Comparison of ENCODE assay signal across 3 cellular contexts in genomic region chr9:130929571-130930022, GRCh38.
TF ChIP-seq lines count a peak whose summit lies in the region.

No MANE protein-coding gene starts in this region.

TF ChIP-seq in A549, 52 proteins besides CTCF, POLR2A, EP300 and RAD21:
- TF ChIP-seq PBX3 (IDR thresholded peaks at IDR 0.05) (no peak), FOSL2 (IDR thresholded peaks at IDR 0.05) (no peak), FOSL2 (CRISPR knock-in tag; IDR thresholded peaks at IDR 0.05) (no peak), NR3C1 (IDR thresholded peaks at IDR 0.05) (no peak), HOXB5 (CRISPR knock-in tag; IDR thresholded peaks at IDR 0.05) (no peak), REST (IDR thresholded peaks at IDR 0.05) (no peak), ESRRA (IDR thresholded peaks at IDR 0.05; ENCODE audit: borderline replicate concordance, low read length) (no peak), KDM5A (IDR thresholded peaks at IDR 0.05) (no peak), ZFP36 (IDR thresholded peaks at IDR 0.05; ENCODE audit: borderline replicate concordance, partially characterized antibody) (no peak)
- TF ChIP-seq, protein P1, sequence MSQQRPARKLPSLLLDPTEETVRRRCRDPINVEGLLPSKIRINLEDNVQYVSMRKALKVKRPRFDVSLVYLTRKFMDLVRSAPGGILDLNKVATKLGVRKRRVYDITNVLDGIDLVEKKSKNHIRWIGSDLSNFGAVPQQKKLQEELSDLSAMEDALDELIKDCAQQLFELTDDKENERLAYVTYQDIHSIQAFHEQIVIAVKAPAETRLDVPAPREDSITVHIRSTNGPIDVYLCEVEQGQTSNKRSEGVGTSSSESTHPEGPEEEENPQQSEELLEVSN (IDR thresholded peaks at IDR 0.05; ENCODE audit: borderline replicate concordance, low read depth), result no peak

TF ChIP-seq in IMR-90, 13 proteins besides CTCF, POLR2A, EP300 and RAD21:
- no peak for TF ChIP-seq FOS (IDR thresholded peaks at IDR 0.05; ENCODE audit: low read depth, low read length)
- TF ChIP-seq RFX5 (IDR thresholded peaks at IDR 0.05; ENCODE audit: low read depth, low read length), result no peak
- TF ChIP-seq CEBPB (IDR thresholded peaks at IDR 0.05; ENCODE audit: low read depth, low read length), result no peak
- TF ChIP-seq MXI1 (IDR thresholded peaks at IDR 0.05; ENCODE audit: borderline replicate concordance, low read depth, low read length), result no peak
- TF ChIP-seq MAFK (IDR thresholded peaks at IDR 0.05; ENCODE audit: low read depth, low read length), result no peak
- TF ChIP-seq, protein P2, sequence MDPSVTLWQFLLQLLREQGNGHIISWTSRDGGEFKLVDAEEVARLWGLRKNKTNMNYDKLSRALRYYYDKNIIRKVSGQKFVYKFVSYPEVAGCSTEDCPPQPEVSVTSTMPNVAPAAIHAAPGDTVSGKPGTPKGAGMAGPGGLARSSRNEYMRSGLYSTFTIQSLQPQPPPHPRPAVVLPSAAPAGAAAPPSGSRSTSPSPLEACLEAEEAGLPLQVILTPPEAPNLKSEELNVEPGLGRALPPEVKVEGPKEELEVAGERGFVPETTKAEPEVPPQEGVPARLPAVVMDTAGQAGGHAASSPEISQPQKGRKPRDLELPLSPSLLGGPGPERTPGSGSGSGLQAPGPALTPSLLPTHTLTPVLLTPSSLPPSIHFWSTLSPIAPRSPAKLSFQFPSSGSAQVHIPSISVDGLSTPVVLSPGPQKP (IDR thresholded peaks at IDR 0.05; ENCODE audit: borderline replicate concordance, low read depth, low read length), result no peak
- TF ChIP-seq NFE2L2 (IDR thresholded peaks at IDR 0.05; ENCODE audit: low read depth, low read length), result no peak
- TF ChIP-seq MAZ (IDR thresholded peaks at IDR 0.05; ENCODE audit: borderline replicate concordance, low read depth, low read length), result no peak
- TF ChIP-seq BHLHE40 (IDR thresholded peaks at IDR 0.05; ENCODE audit: low read depth, low read length), result no peak
- TF ChIP-seq, protein P3, sequence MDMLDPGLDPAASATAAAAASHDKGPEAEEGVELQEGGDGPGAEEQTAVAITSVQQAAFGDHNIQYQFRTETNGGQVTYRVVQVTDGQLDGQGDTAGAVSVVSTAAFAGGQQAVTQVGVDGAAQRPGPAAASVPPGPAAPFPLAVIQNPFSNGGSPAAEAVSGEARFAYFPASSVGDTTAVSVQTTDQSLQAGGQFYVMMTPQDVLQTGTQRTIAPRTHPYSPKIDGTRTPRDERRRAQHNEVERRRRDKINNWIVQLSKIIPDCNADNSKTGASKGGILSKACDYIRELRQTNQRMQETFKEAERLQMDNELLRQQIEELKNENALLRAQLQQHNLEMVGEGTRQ (IDR thresholded peaks at IDR 0.05; ENCODE audit: low read depth, low read length), result no peak
- no peak for TF ChIP-seq CHD1 (IDR thresholded peaks at IDR 0.05; ENCODE audit: low read depth, low read length)
- no peak for TF ChIP-seq RCOR1 (IDR thresholded peaks at IDR 0.05; ENCODE audit: insufficient replicate concordance, low read length)
- TF ChIP-seq SMC3 (IDR thresholded peaks at IDR 0.05; ENCODE audit: low read depth, low read length), result no peak

TF ChIP-seq in H1, 55 proteins besides CTCF, POLR2A, EP300 and RAD21:
- TF ChIP-seq TBP (IDR thresholded peaks at IDR 0.05; ENCODE audit: low read depth, low read length) (no peak), TAF1 (IDR thresholded peaks at IDR 0.05; ENCODE audit: low read depth, low read length) (no peak), ATF2 (IDR thresholded peaks at IDR 0.05; ENCODE audit: low read length) (no peak), GABPA (IDR thresholded peaks at IDR 0.05; ENCODE audit: borderline replicate concordance, insufficient read depth, low read length) (no peak), HDAC6 (IDR thresholded peaks at IDR 0.05; ENCODE audit: low read depth, low read length) (no peak), NRF1 (IDR thresholded peaks at IDR 0.05; ENCODE audit: low read depth, low read length) (no peak), SAP30 (IDR thresholded peaks at IDR 0.05; ENCODE audit: insufficient read depth, insufficient replicate concordance, low read length) (no peak), EGR1 (IDR thresholded peaks at IDR 0.05; ENCODE audit: borderline replicate concordance, low read depth, low read length) (no peak), BRCA1 (IDR thresholded peaks at IDR 0.05; ENCODE audit: low read depth, low read length) (no peak), SIX5 (IDR thresholded peaks at IDR 0.05; ENCODE audit: low read depth, low read length) (no peak), ASH2L (IDR thresholded peaks at IDR 0.05; ENCODE audit: low read length) (no peak), KDM5A (IDR thresholded peaks at IDR 0.05; ENCODE audit: low read length) (no peak), RBBP5 (IDR thresholded peaks at IDR 0.05; ENCODE audit: borderline replicate concordance, low read depth, low read length) (no peak), JUND (IDR thresholded peaks at IDR 0.05; ENCODE audit: low read length) (no peak), TAF7 (optimal IDR thresholded peaks at IDR 0.05; ENCODE audit: borderline replicate concordance, low read depth, low read length) (no peak), TEAD4 (IDR thresholded peaks at IDR 0.05; ENCODE audit: low read depth, low read length) (no peak), HDAC2 (IDR thresholded peaks at IDR 0.05; ENCODE audit: borderline replicate concordance in 1 of 2, low read depth in 2 of 2, low read length in 2 of 2) (no peak)
- TF ChIP-seq, protein P4, sequence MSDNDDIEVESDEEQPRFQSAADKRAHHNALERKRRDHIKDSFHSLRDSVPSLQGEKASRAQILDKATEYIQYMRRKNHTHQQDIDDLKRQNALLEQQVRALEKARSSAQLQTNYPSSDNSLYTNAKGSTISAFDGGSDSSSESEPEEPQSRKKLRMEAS (IDR thresholded peaks at IDR 0.05), result no peak
